12 cellular contexts compared by ENCODE assay signal in the genomic region with DNA sequence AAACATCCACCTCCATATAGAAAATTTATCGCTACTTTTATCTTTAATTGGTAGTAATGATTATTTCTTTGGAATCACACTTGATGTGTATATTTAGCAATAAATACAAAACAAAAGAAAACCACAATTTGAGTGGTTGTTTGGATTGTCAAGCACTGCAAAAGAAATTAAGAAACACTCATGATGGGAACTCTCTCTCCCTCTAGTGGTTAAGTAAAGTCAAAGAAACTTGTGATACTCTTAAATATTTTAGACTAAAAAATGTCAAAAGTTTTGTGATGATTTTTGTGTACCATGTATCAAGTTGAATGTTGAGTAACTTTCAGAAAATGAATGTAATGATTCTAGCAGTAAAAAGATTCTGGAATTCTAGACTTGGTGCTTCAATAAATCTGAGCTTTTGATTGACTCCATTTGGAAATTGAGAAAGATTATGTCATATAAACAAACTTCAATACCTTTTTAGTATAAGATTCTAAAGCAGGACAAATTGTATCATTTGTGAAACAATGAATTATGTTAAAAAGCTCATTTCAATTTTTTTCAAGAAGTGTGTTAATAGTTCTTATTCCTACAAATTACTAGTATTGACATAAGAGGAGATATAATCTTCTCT. TPM values are rescaled to one million over a fixed set of nuclear protein-coding genes. Genes with fewer than 3 reads are reported as not detected.
A peak's percentile ranks its signal among the peaks of the same experiment; 100 is the strongest.
DNase-seq lines count a peak whose midpoint lies in the region; ATAC-seq, FAIRE-seq and TF ChIP-seq lines count a peak whose summit lies in the region.
"Had no signal": no experiment of that assay in that cellular context is flagged by ENCODE, and none has a peak within 500 bp of the region (broad histone marks: within the 10 kb centered on the region; RNA-seq: fewer than 3 reads in every experiment).

No MANE protein-coding gene starts in this region.

- H3K4me3 ChIP-seq in astrocyte (ENCODE audit: insufficient read depth, low read depth, low read length) (no peak overlapping the region), mesenchymal stem cell (ENCODE audit: insufficient read depth in 1 of 2, low read depth in 1 of 2, low read length in 2 of 2) (no peak overlapping the region), tibial artery (no peak overlapping the region)

- H3K9me3 ChIP-seq in astrocyte (ENCODE audit: insufficient read depth, low read depth, low read length) = no peaks in the 10 kb centered on the region
- no peaks in the 10 kb centered on the region for H3K9me3 ChIP-seq in mesenchymal stem cell (ENCODE audit: control insufficient read depth, low read length)
- H3K9me3 ChIP-seq in tibial artery = no peaks in the 10 kb centered on the region

- H3K4me1 ChIP-seq in astrocyte (ENCODE audit: insufficient read depth, low read length) (no peaks in the 10 kb centered on the region), mesenchymal stem cell (ENCODE audit: control insufficient read depth, insufficient read depth, low read depth, low read length) (no peaks in the 10 kb centered on the region), tibial artery (no peaks in the 10 kb centered on the region)

- no peak overlapping the region for H3K4ac ChIP-seq in mesenchymal stem cell (ENCODE audit: low read depth in 1 of 2, low read length in 2 of 2)

- H3K36me3 ChIP-seq in astrocyte (ENCODE audit: insufficient read depth, low read length) (no peaks in the 10 kb centered on the region), mesenchymal stem cell (ENCODE audit: control insufficient read depth in 1 of 2, insufficient read depth in 2 of 2, low read depth in 1 of 2, low read length in 2 of 2) (no peaks in the 10 kb centered on the region), tibial artery (no peaks in the 10 kb centered on the region)

- no CpG with 5 or more reads among the region's 1 CpG for WGBS in mesenchymal stem cell

- TF ChIP-seq CTCF in Calu3 (IDR thresholded peaks at IDR 0.05; ENCODE audit: unreplicated experiment) (peak; percentile 10), HFFc6 (IDR thresholded peaks at IDR 0.05) (peak; percentile 76), astrocyte (IDR thresholded peaks at IDR 0.05; ENCODE audit: insufficient read depth, low read depth, low read length) (peak; percentile 32), omental fat pad (IDR thresholded peaks at IDR 0.05) (no peak), tibial artery (IDR thresholded peaks at IDR 0.05) (no peak)

- no peak overlapping the region for H2BK5ac ChIP-seq in mesenchymal stem cell (ENCODE audit: low read depth, low read length, poor library complexity, severe bottlenecking)

- H3K9me3 Mint-ChIP-seq in Calu3 (ENCODE audit: low read depth, unreplicated experiment) (no peaks in the 10 kb centered on the region), HFFc6 (no peaks in the 10 kb centered on the region), astrocyte (ENCODE audit: unreplicated experiment) (no peaks in the 10 kb centered on the region)

- no peak overlapping the region for H3K9ac ChIP-seq in astrocyte (ENCODE audit: low read length)
- no peak overlapping the region for H3K9ac ChIP-seq in mesenchymal stem cell (ENCODE audit: low read length)

- CTCF ChIA-PET in Calu3 (lab: Charles Lee) = no interaction called here

- no peak overlapping the region for H3K23ac ChIP-seq in mesenchymal stem cell (ENCODE audit: low read length in 2 of 2)

- H3K14ac ChIP-seq in mesenchymal stem cell (ENCODE audit: low read length in 2 of 2) = no peak overlapping the region

- no peaks in the 10 kb centered on the region for H3K36me3 Mint-ChIP-seq in Calu3 (ENCODE audit: insufficient read depth, unreplicated experiment)
- no peaks in the 10 kb centered on the region for H3K36me3 Mint-ChIP-seq in HFFc6 (ENCODE audit: low read depth)
- H3K36me3 Mint-ChIP-seq in astrocyte (ENCODE audit: low read depth, unreplicated experiment) = no peaks in the 10 kb centered on the region

- no peak overlapping the region for H3K27ac Mint-ChIP-seq in Calu3 (ENCODE audit: unreplicated experiment)
- no peak overlapping the region for H3K27ac Mint-ChIP-seq in HFFc6
- no peak overlapping the region for H3K27ac Mint-ChIP-seq in astrocyte (ENCODE audit: unreplicated experiment)

- no peak overlapping the region for H3K4me3 Mint-ChIP-seq in Calu3 (ENCODE audit: low read depth, unreplicated experiment)
- H3K4me3 Mint-ChIP-seq in HFFc6 = no peak overlapping the region
- H3K4me3 Mint-ChIP-seq in astrocyte (ENCODE audit: unreplicated experiment) = no peak overlapping the region

- H4K91ac ChIP-seq in mesenchymal stem cell (ENCODE audit: low read length) = no peak overlapping the region

- DNase-seq in Calu3 = no peak
- no peak for DNase-seq in HFFc6
- DNase-seq in astrocyte (ENCODE audit: low read depth) = no peak
- DNase-seq in mesenchymal stem cell = peak; percentile 20
- DNase-seq in A172 (ENCODE audit: low spot score) = no peak
- DNase-seq in omental fat pad (ENCODE audit: low spot score) = no peak
- no peak for DNase-seq in NCI-H1092 treated with DMSO at 0.1 percent for 48 hours (lab: John Stamatoyannopoulos, UW)
- DNase-seq in tibial artery = no peak
- DNase-seq: NCI-H187 treated with DMSO at 0.1 percent for 48 hours had no signal

- no peak for ATAC-seq in omental fat pad (ENCODE audit: low FRiP score)

- H4K8ac ChIP-seq in mesenchymal stem cell (ENCODE audit: low read length) = no peak overlapping the region

- H3K18ac ChIP-seq in mesenchymal stem cell (ENCODE audit: low read depth in 1 of 2, low read length in 2 of 2) = no peak overlapping the region

- no peak overlapping the region for H2BK120ac ChIP-seq in mesenchymal stem cell (ENCODE audit: low read depth, low read length)

- no peaks in the 10 kb centered on the region for H3K79me2 ChIP-seq in astrocyte (ENCODE audit: insufficient read depth, low read length)

- no peak overlapping the region for H2BK15ac ChIP-seq in mesenchymal stem cell (ENCODE audit: low read depth, poor library complexity, severe bottlenecking)

- H3K27me3 ChIP-seq in astrocyte (ENCODE audit: insufficient read depth, low read length) (no peaks in the 10 kb centered on the region), mesenchymal stem cell (ENCODE audit: control insufficient read depth in 1 of 2, insufficient read depth in 1 of 2, low read length in 2 of 2) (no peaks in the 10 kb centered on the region), tibial artery (no peaks in the 10 kb centered on the region)

- intact Hi-C loops in Calu3 (cut with micrococcal nuclease; ENCODE audit: unreplicated experiment) = loop anchor here (2.0 to 10.0 kb wide), 2 partner anchors 100 to 226 kb away; no protein-coding TSS in a partner anchor
- intact Hi-C loops in tibial artery (cut with DNase I; ENCODE audit: low total_unique reads) = no loop called here

- H2AFZ ChIP-seq in astrocyte (ENCODE audit: low read depth, low read length) = no peak overlapping the region
- no peak overlapping the region for H2AFZ ChIP-seq in mesenchymal stem cell (ENCODE audit: low read depth, low read length)

- FAIRE-seq in astrocyte (lab: Jason Lieb, UNC) = no peak
- FAIRE-seq: colon had no signal

- H2AK5ac ChIP-seq in mesenchymal stem cell (ENCODE audit: low read length, severe bottlenecking) = no peak overlapping the region

- H2BK12ac ChIP-seq in mesenchymal stem cell (ENCODE audit: low read length in 2 of 2) = no peak overlapping the region

- no peaks in the 10 kb centered on the region for H3K4me1 Mint-ChIP-seq in Calu3 (ENCODE audit: low read depth, unreplicated experiment)
- no peaks in the 10 kb centered on the region for H3K4me1 Mint-ChIP-seq in HFFc6 (ENCODE audit: low read depth)
- H3K4me1 Mint-ChIP-seq in astrocyte (ENCODE audit: low read depth, unreplicated experiment) = no peaks in the 10 kb centered on the region

- no TSS peak for BruUV-seq in Calu3 (replicated peaks; lab: Mats Ljungman, UMichigan)

- no peak overlapping the region for H3K27ac ChIP-seq in astrocyte (ENCODE audit: low read depth, low read length)
- no peak overlapping the region for H3K27ac ChIP-seq in mesenchymal stem cell (ENCODE audit: low read length, poor library complexity, severe bottlenecking)
- H3K27ac ChIP-seq in tibial artery = no peak overlapping the region

- no peaks in the 10 kb centered on the region for H3K79me1 ChIP-seq in mesenchymal stem cell (replicated peaks; ENCODE audit: low read length, poor library complexity, severe bottlenecking)

- H3K27me3 Mint-ChIP-seq in Calu3 (ENCODE audit: unreplicated experiment) (no peaks in the 10 kb centered on the region), HFFc6 (ENCODE audit: insufficient read depth) (no peaks in the 10 kb centered on the region), astrocyte (ENCODE audit: low read depth, unreplicated experiment) (no peaks in the 10 kb centered on the region)

- H3K4me2 ChIP-seq in astrocyte (ENCODE audit: low read length) = no peak overlapping the region
- no peak overlapping the region for H3K4me2 ChIP-seq in mesenchymal stem cell (ENCODE audit: low read length, poor library complexity, severe bottlenecking)

- no peaks in the 10 kb centered on the region for H4K20me1 ChIP-seq in astrocyte (ENCODE audit: insufficient read depth, low read length)

RNA-seq across cellular contexts. Expression of a gene that starts 20.8 kb away (rescaled TPM):
- not detected in 2 replicates for total RNA-seq in Calu3 (2022)
- total RNA-seq in HFFc6 (2021; fragmentation: NEBNext Ultra II Directional; extraction: Animal tissue kit (Norgen Biotek cat#: 25700)) = not detected
- total RNA-seq in astrocyte = 0.10 and 0.16 TPM in 2 replicates
- not detected for polyA plus RNA-seq in mesenchymal stem cell (2013, experiment 1 of 2)
- polyA plus RNA-seq in mesenchymal stem cell (2013, experiment 2 of 2) = not detected
- total RNA-seq in A172 (2014; rRNA removed; shearing (Covaris generic)) = 7.1 and 9.4 TPM in 2 replicates
- total RNA-seq in omental fat pad = not detected
- total RNA-seq: posterior vena cava; T-helper 1 cell treated with Interleukin-12 subunit alpha and Interleukin-12 subunit beta and Interleukin-4 antibody, amounts not matched to agents 30 ng/mL and 1 ng/mL, for 36 hours had no signal

Comparison
In these comparisons a context has a peak if more than half of its experiments do, and no peak if none do; other contexts are left out.
1. CTCF ChIP-seq: peak in Calu3 (single experiment), HFFc6 (single experiment) and astrocyte (single experiment); none in omental fat pad (0 of 3) and tibial artery (0 of 2).